In the genomic region with DNA sequence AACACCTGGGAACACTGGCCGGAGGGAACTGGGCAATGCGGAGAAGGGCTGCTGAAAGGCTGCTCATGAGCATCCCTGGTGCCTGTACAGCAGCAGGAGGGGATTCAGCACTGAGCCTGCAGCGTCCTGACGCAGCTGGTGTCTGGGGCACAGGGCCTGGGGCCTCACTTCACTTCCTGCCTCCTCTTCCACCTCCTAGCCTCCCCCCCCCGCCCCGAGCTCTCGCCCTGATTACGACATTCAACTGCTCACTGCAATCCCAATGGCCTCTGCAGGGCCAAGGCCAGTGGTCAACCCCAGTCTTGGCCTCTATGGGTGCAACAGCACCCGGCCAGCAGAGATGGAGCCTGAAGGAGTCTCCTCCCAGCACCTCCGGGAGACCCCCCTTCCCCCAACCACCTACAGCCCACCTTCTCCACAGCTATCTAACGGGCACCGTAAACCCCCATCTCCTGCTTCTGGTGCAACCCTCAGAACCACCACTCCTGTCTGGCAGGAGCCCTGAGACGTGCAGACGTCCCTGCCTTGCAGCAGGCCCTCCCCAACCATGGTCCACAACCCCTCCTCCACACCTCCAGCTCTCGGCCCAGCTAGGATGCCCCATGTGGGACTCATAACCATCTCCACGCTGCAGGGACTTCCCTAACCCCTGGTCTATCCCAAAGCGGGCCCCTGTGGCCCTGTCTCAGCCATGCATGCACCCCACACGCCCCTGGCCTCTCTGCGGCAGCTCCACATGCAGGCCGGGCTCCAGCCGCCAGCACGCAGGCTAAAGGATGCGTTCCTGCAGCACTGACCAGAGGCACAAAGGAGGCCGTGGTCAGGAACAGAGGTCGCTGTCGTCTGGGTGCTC, we compare ENCODE assay signal across 9 cellular contexts. TPM values are rescaled to one million over a fixed set of nuclear protein-coding genes. Genes with fewer than 3 reads are reported as not detected.
DNase-seq lines count a peak whose midpoint lies in the region; ATAC-seq, FAIRE-seq and TF ChIP-seq lines count a peak whose summit lies in the region.
"Had no signal": no experiment of that assay in that cellular context is flagged by ENCODE, and none has a peak within 500 bp of the region (broad histone marks: within the 10 kb centered on the region; RNA-seq: fewer than 3 reads in every experiment).

No MANE protein-coding gene starts in this region.

- H3K9me3 ChIP-seq in K562 (replicated peaks; ENCODE audit: control insufficient read depth, insufficient read depth, low read depth, low read length) = no peaks in the 10 kb centered on the region
- H3K9me3 ChIP-seq in lower lobe of right lung = no peaks in the 10 kb centered on the region
- no peaks in the 10 kb centered on the region for H3K9me3 ChIP-seq in upper lobe of left lung
- H3K9me3 ChIP-seq: A549 had no signal

- H3K4me1 ChIP-seq in K562 (replicated peaks in 1 of 2; ENCODE audit: control insufficient read depth in 2 of 2, insufficient read depth in 2 of 2, low read length in 2 of 2) (peaks cover 5 to 39% of the 10 kb centered on the region in 2 experiments; a peak in 4 of 5 replicates), lower lobe of right lung (peaks cover 48% of the 10 kb centered on the region), upper lobe of left lung (peaks cover 33 to 70% (median 54%) of the 10 kb centered on the region in 4 donors)
- H3K4me1 ChIP-seq: A549 had no signal

- no peak overlapping the region for H3K4me3 Mint-ChIP-seq in activated CD4-positive, alpha-beta T cell treated with anti-CD3 and anti-CD28 coated beads for 36 hours

- in situ Hi-C loops in K562 (cut with MboI) = no loop called here

- no peak overlapping the region for H3K4me3 ChIP-seq in K562
- H3K4me3 ChIP-seq in lower lobe of right lung = peak overlapping the region; percentile 2
- peak overlapping the region in 1 of 4 donors; percentile 10 for H3K4me3 ChIP-seq in upper lobe of left lung
- H3K4me3 ChIP-seq: A549 had no signal

- BruUV-seq in K562 (replicated peaks; lab: Mats Ljungman, UMichigan) = no TSS peak

- no peaks in the 10 kb centered on the region for H3K27me3 Mint-ChIP-seq in activated CD4-positive, alpha-beta T cell treated with anti-CD3 and anti-CD28 coated beads for 36 hours

- no peak for TF ChIP-seq CTCF in K562 (IDR thresholded peaks at IDR 0.05 in 2 of 3, conservative IDR thresholded peaks at IDR 0.05 in 1 of 3; ENCODE audit: insufficient read depth in 2 of 3, low read depth in 1 of 3, low read length in 3 of 3)
- no peak for TF ChIP-seq CTCF in lower lobe of right lung (IDR thresholded peaks at IDR 0.05)
- no peak for TF ChIP-seq CTCF in upper lobe of left lung (IDR thresholded peaks at IDR 0.05)

- no peak overlapping the region for H2AFZ ChIP-seq in K562 (ENCODE audit: low read depth, low read length)

- H3K36me3 ChIP-seq in K562 (ENCODE audit: control insufficient read depth, insufficient read depth, low read length) (peaks cover 87% of the 10 kb centered on the region; the same call in 2 of the 3 replicates), lower lobe of right lung (peaks cover 88% of the 10 kb centered on the region), upper lobe of left lung (peaks cover 22 to 78% (median 59%) of the 10 kb centered on the region in 4 donors)

- ATAC-seq in activated CD4-positive, alpha-beta T cell treated with anti-CD3 and anti-CD28 coated beads for 36 hours = peak; percentile 87
- ATAC-seq in K562 (no peak), lower lobe of right lung (peak; percentile 55 to 66), upper lobe of left lung (ENCODE audit: low FRiP score in 2 of 2) (peak; percentile 47 to 77), GM21447 (IDR thresholded peaks at IDR 0.05; ENCODE audit: unreplicated experiment) (no peak), HG03460 (IDR thresholded peaks at IDR 0.05; ENCODE audit: unreplicated experiment) (no peak)
- ATAC-seq: A549 had no signal

- no peak for TF ChIP-seq RAD21 in K562 (CRISPR knock-in tag; conservative IDR thresholded peaks at IDR 0.05 in 1 of 2, IDR thresholded peaks at IDR 0.05 in 1 of 2)

- H3K4me1 Mint-ChIP-seq in activated CD4-positive, alpha-beta T cell treated with anti-CD3 and anti-CD28 coated beads for 36 hours = peaks cover 51% of the 10 kb centered on the region

- peaks cover 48% of the 10 kb centered on the region for H3K36me3 Mint-ChIP-seq in activated CD4-positive, alpha-beta T cell treated with anti-CD3 and anti-CD28 coated beads for 36 hours (ENCODE audit: low read depth)

- H3K9me3 Mint-ChIP-seq in activated CD4-positive, alpha-beta T cell treated with anti-CD3 and anti-CD28 coated beads for 36 hours (ENCODE audit: low read depth) = no peaks in the 10 kb centered on the region

- TF ChIP-seq EP300 in K562 (IDR thresholded peaks at IDR 0.05; ENCODE audit: low read length) = no peak
- TF ChIP-seq EP300 in upper lobe of left lung (IDR thresholded peaks at IDR 0.05) = no peak

- CTCF ChIA-PET in activated CD4-positive, alpha-beta T cell treated with anti-CD3 and anti-CD28 coated beads for 36 hours (lab: Charles Lee) = interaction anchor here (1.1 kb wide), 1 partner anchor 10 kb away, joined by 3 read pairs; no protein-coding TSS in a partner anchor
- CTCF ChIA-PET in K562 (lab: Yijun Ruan, JAX; ENCODE audit: low intra/inter-chr PET ratio) = no interaction called here

- H3K9me1 ChIP-seq in K562 (ENCODE audit: control insufficient read depth, insufficient read depth, low read length) = no peaks in the 10 kb centered on the region

- intact Hi-C loops in activated CD4-positive, alpha-beta T cell treated with anti-CD3 and anti-CD28 coated beads for 36 hours (cut with DNase I, micrococcal nuclease) = no loop called here
- intact Hi-C loops in K562 (cut with micrococcal nuclease) = no loop called here
- intact Hi-C loops in lower lobe of right lung (cut with DNase I) = no loop called here

- 85% methylated on average over 12 of the region's 26 CpGs for WGBS in K562 (ENCODE audit: insufficient coverage, low coverage, missing lambda C conversion rate)
- WGBS in upper lobe of left lung, 2 donors = 63 to 67% methylated on average over 9 to 26 of the region's 26 CpGs

- H3K27ac Mint-ChIP-seq in activated CD4-positive, alpha-beta T cell treated with anti-CD3 and anti-CD28 coated beads for 36 hours = peak overlapping the region; percentile 68

- TF ChIP-seq POLR2A in K562 (conservative IDR thresholded peaks at IDR 0.05) (no peak), upper lobe of left lung (IDR thresholded peaks at IDR 0.05) (peak in 1 of 4 donors; percentile 26)

- H3K4me2 ChIP-seq in K562 (ENCODE audit: insufficient read depth, low read length) = no peak overlapping the region
- H3K4me2 ChIP-seq: A549 had no signal

- H3K9ac ChIP-seq in K562 (ENCODE audit: insufficient read depth in 1 of 2, low read depth in 2 of 2, low read length in 2 of 2) = no peak overlapping the region; a peak in 1 of 4 replicates

- no peaks in the 10 kb centered on the region for H3K27me3 ChIP-seq in K562 (ENCODE audit: control insufficient read depth in 2 of 2, insufficient read depth in 2 of 2, low read length in 2 of 2)
- no peaks in the 10 kb centered on the region for H3K27me3 ChIP-seq in lower lobe of right lung (ENCODE audit: low read depth)
- no peaks in the 10 kb centered on the region for H3K27me3 ChIP-seq in upper lobe of left lung

- peak; percentile 61 for DNase-seq in activated CD4-positive, alpha-beta T cell treated with anti-CD3 and anti-CD28 coated beads for 36 hours
- DNase-seq in activated CD4-positive, alpha-beta T cell treated with anti-CD3 and anti-CD28 coated beads, Interleukin-2, amount 50 U/mL, for 4 hours = no peak
- DNase-seq in K562 (ENCODE audit: extremely low read depth in 1 of 4, low spot score in 3 of 4) = no peak
- peak; percentile 67 for DNase-seq in lower lobe of right lung
- peak in 1 of 2 donors; percentile 48 for DNase-seq in upper lobe of left lung
- no peak for DNase-seq in hypothalamus (lab: John Stamatoyannopoulos, UW)

- peaks cover 27% of the 10 kb centered on the region for H4K20me1 ChIP-seq in K562 (replicated peaks; ENCODE audit: control insufficient read depth, insufficient read depth, low read length)

- peaks cover 14% of the 10 kb centered on the region for H3K79me2 ChIP-seq in K562 (ENCODE audit: control insufficient read depth, insufficient read depth, low read length)

- FAIRE-seq in K562 (lab: Jason Lieb, UNC) = no peak
- FAIRE-seq: A549 had no signal

- POLR2A ChIA-PET in activated CD4-positive, alpha-beta T cell treated with anti-CD3 and anti-CD28 coated beads for 36 hours (lab: Charles Lee) = no interaction called here
- POLR2A ChIA-PET in K562 (lab: Yijun Ruan, JAX) = no interaction called here

- no peak overlapping the region for H3K27ac ChIP-seq in K562 (ENCODE audit: extremely low read depth, low read depth, low read length)
- H3K27ac ChIP-seq in lower lobe of right lung = peak overlapping the region; percentile 85
- H3K27ac ChIP-seq in upper lobe of left lung = peak overlapping the region; percentile 69 to 78 (median 74)
- H3K27ac ChIP-seq: A549 had no signal

TF ChIP-seq in K562, 482 proteins besides CTCF, POLR2A, EP300 and RAD21:
- TF ChIP-seq HOXB6 (CRISPR knock-in tag; IDR thresholded peaks at IDR 0.05; ENCODE audit: borderline replicate concordance) (no peak), POLR2G (IDR thresholded peaks at IDR 0.05; ENCODE audit: low read depth, low read length) (0 out of 2 replicates have a peak, but pooled peaks have one; percentile 18)

RNA-seq across cellular contexts. Expression of a gene that starts 38.2 kb away (rescaled TPM):
- 10 to 100 TPM; 22.1 to 23.6 TPM for total RNA-seq in activated CD4-positive, alpha-beta T cell treated with anti-CD3 and anti-CD28 coated beads for 36 hours
- 34.4 and 58.3 TPM in 2 replicates for total RNA-seq in K562 (2011; cell fraction: chromatin; rRNA removed; ENCODE audit: low replicate concordance)
- total RNA-seq in K562 (2011; cell fraction: nucleolus; rRNA removed) = 28.7 and 34.9 TPM in 2 replicates
- total RNA-seq in K562 (2011; cell fraction: nucleoplasm; rRNA removed) = 20.9 and 28.2 TPM in 2 replicates
- total RNA-seq in K562 (2014; rRNA removed) (10.4 and 12.2 TPM in 2 replicates), K562 (2014; rRNA removed; fragmentation: Illumina TruSeq; extraction: Trizol) (5.3 and 7.4 TPM in 2 replicates), K562 (2015; rRNA removed; fragmentation: Illumina TruSeq; extraction: Trizol) (7.2 and 7.5 TPM in 2 replicates), K562 (2021) (14.1 and 17.6 TPM in 2 replicates), lower lobe of right lung (37.4 TPM), upper lobe of left lung (100 to 1,000 TPM in 1 of 6 donors, 10 to 100 TPM in 5; 38.9 to 141 (median 43.0) TPM)
- polyA plus RNA-seq in K562 (2011; rRNA removed) (2.4 and 2.5 TPM in 2 replicates), K562 (2014; fragmentation: Illumina TruSeq; extraction: Trizol) (5.5 and 8.7 TPM in 2 replicates), K562 (2014; fragmentation: Nextera tagmentation; extraction: Ambion mirVana) (under 1 TPM; 0.42 to 0.63 TPM), K562 (2014; rRNA removed) (8.4 and 9.9 TPM in 2 replicates)
- polyA plus RNA-seq in K562 (2011; cell fraction: cytosol; rRNA removed) = 1.9 and 2.0 TPM in 2 replicates
- polyA plus RNA-seq in K562 (2011; cell fraction: nucleus; rRNA removed) = 11.7 and 17.8 TPM in 2 replicates
- 8.5 and 10.4 TPM in 2 replicates for polyA plus RNA-seq in K562 (2012)
- 3.2 and 4.2 TPM in 2 replicates for polyA minus RNA-seq in K562 (2011; rRNA and poly(A)+ RNA removed)
- 5.6 and 8.6 TPM in 2 replicates for polyA minus RNA-seq in K562 (2011; cell fraction: cytosol; rRNA and poly(A)+ RNA removed)
- 10.8 and 11.2 TPM in 2 replicates for polyA minus RNA-seq in K562 (2011; cell fraction: nucleus; rRNA and poly(A)+ RNA removed)

Comparison
In these comparisons a context has a peak if more than half of its experiments do, and no peak if none do; other contexts are left out.
1. DNase-seq: peak in activated CD4-positive, alpha-beta T cell treated with anti-CD3 and anti-CD28 coated beads for 36 hours (single experiment) and lower lobe of right lung (single experiment); none in activated CD4-positive, alpha-beta T cell treated with anti-CD3 and anti-CD28 coated beads, Interleukin-2, amount 50 U/mL, for 4 hours (0 of 2), K562 (0 of 4) and hypothalamus (0 of 51).
2. ATAC-seq: peak in activated CD4-positive, alpha-beta T cell treated with anti-CD3 and anti-CD28 coated beads for 36 hours (single experiment), lower lobe of right lung (2 of 2) and upper lobe of left lung (2 of 2); none in K562 (single experiment), GM21447 (single experiment) and HG03460 (single experiment).